In genomic region chr2:50347355-50348044, GRCh38 we compare ENCODE assay signal across 12 cellular contexts.
DNase-seq lines count a peak whose midpoint lies in the region; ATAC-seq and TF ChIP-seq lines count a peak whose summit lies in the region.
"Had no signal": no experiment of that assay in that cellular context is flagged by ENCODE, and none has a peak within 500 bp of the region (broad histone marks: within the 10 kb centered on the region; RNA-seq: fewer than 3 reads in every experiment).

No MANE protein-coding gene starts in this region.

- H4K20me1 ChIP-seq in hepatocyte (ENCODE audit: insufficient read depth, poor library complexity, severe bottlenecking), result no peaks in the 10 kb centered on the region

- intact Hi-C loops in posterior cingulate gyrus (cut with DNase I), result no loop called here

- peak overlapping the region; percentile 91 for H3K4me2 ChIP-seq in hepatocyte

- H3K4me3 Mint-ChIP-seq in CD8-positive, alpha-beta memory T cell, result no peak overlapping the region
- H3K4me3 Mint-ChIP-seq in activated CD8-positive, alpha-beta T cell treated with anti-CD3 and anti-CD28 coated beads, Interleukin-2, amount 10 ng/mL, durations not matched to agents 7 days and 5 days, result no peak overlapping the region
- H3K4me3 Mint-ChIP-seq: immature natural killer cell had no signal

- no peaks in the 10 kb centered on the region for H3K4me1 Mint-ChIP-seq in CD8-positive, alpha-beta memory T cell
- no peaks in the 10 kb centered on the region for H3K4me1 Mint-ChIP-seq in activated CD8-positive, alpha-beta T cell treated with anti-CD3 and anti-CD28 coated beads, Interleukin-2, amount 10 ng/mL, durations not matched to agents 7 days and 5 days (ENCODE audit: low read depth)
- H3K4me1 Mint-ChIP-seq: immature natural killer cell had no signal

- no peaks in the 10 kb centered on the region for H3K9me3 ChIP-seq in HAP-1
- no peaks in the 10 kb centered on the region for H3K9me3 ChIP-seq in hepatocyte (ENCODE audit: low read depth)
- H3K9me3 ChIP-seq in CD8-positive, alpha-beta memory T cell (ENCODE audit: low read length), result no peaks in the 10 kb centered on the region

- no peak overlapping the region for H3K27ac Mint-ChIP-seq in CD8-positive, alpha-beta memory T cell
- no peak overlapping the region for H3K27ac Mint-ChIP-seq in activated CD8-positive, alpha-beta T cell treated with anti-CD3 and anti-CD28 coated beads, Interleukin-2, amount 10 ng/mL, durations not matched to agents 7 days and 5 days
- H3K27ac Mint-ChIP-seq: immature natural killer cell had no signal

- H3K9me2 ChIP-seq in hepatocyte (replicated peaks; ENCODE audit: insufficient read depth), result no peaks in the 10 kb centered on the region

- no peak for ATAC-seq in activated CD8-positive, alpha-beta T cell treated with anti-CD3 and anti-CD28 coated beads, Interleukin-2, amount 10 ng/mL, durations not matched to agents 7 days and 5 days

- H3K9me3 Mint-ChIP-seq in CD8-positive, alpha-beta memory T cell, result peaks cover 1 to 9% (median 6%) of the 10 kb centered on the region in 5 donors
- H3K9me3 Mint-ChIP-seq in activated CD8-positive, alpha-beta T cell treated with anti-CD3 and anti-CD28 coated beads, Interleukin-2, amount 10 ng/mL, durations not matched to agents 7 days and 5 days (ENCODE audit: insufficient read depth), result no peaks in the 10 kb centered on the region

- no peaks in the 10 kb centered on the region for H3K79me2 ChIP-seq in hepatocyte

- H3K27me3 ChIP-seq in HAP-1 (ENCODE audit: low read depth) (no peaks in the 10 kb centered on the region; the same call in 1 of the 2 replicates), hepatocyte (peaks cover 77% of the 10 kb centered on the region)
- no peaks in the 10 kb centered on the region for H3K27me3 ChIP-seq in CD8-positive, alpha-beta memory T cell (ENCODE audit: insufficient read depth, low read length, poor library complexity, severe bottlenecking)

- in situ Hi-C loops in HAP-1 (cut with MboI; ENCODE audit: low sequenced_read_pairs), result no loop called here
- in situ Hi-C loops in GM13976 (cut with MboI; ENCODE audit: low sequenced_read_pairs, unreplicated experiment), result no loop called here

- DNase-seq in HAP-1 (ENCODE audit: low spot score in 2 of 2) (peak in 1 of 2 experiments; percentile 15), NCI-H748 treated with DMSO at 0.1 percent for 48 hours (lab: John Stamatoyannopoulos, UW) (peak; percentile 28), hepatocyte (ENCODE audit: low spot score) (peak; percentile 33), posterior cingulate gyrus (peak in 9 of 10 donors; percentile 23 to 87 (median 31)), amniotic stem cell (lab: John Stamatoyannopoulos, UW) (no peak), GM13976 (ENCODE audit: low spot score) (no peak)
- DNase-seq in CD8-positive, alpha-beta memory T cell, result no peak
- no peak for DNase-seq in activated CD8-positive, alpha-beta T cell treated with anti-CD3 and anti-CD28 coated beads, Interleukin-2, amount 10 ng/mL, durations not matched to agents 7 days and 5 days
- DNase-seq: Calu3; effector CD8-positive, alpha-beta T cell; immature natural killer cell; Kasumi-1 had no signal

- 2% methylated on average over 40 of the region's 42 CpGs for WGBS in hepatocyte (ENCODE audit: low lambda C conversion rate, missing lambda C conversion rate)

- no peaks in the 10 kb centered on the region for H3K36me3 Mint-ChIP-seq in CD8-positive, alpha-beta memory T cell
- H3K36me3 Mint-ChIP-seq in activated CD8-positive, alpha-beta T cell treated with anti-CD3 and anti-CD28 coated beads, Interleukin-2, amount 10 ng/mL, durations not matched to agents 7 days and 5 days (ENCODE audit: low read depth), result no peaks in the 10 kb centered on the region

- H3K36me3 ChIP-seq in HAP-1 (replicated peaks), result no peaks in the 10 kb centered on the region
- H3K36me3 ChIP-seq in hepatocyte (replicated peaks; ENCODE audit: insufficient read depth, low read depth), result no peaks in the 10 kb centered on the region
- H3K36me3 ChIP-seq in CD8-positive, alpha-beta memory T cell (ENCODE audit: insufficient read depth, low read length), result no peaks in the 10 kb centered on the region

- CTCF ChIA-PET in CD8-positive, alpha-beta memory T cell (lab: Charles Lee), result no interaction called here
- CTCF ChIA-PET in activated CD8-positive, alpha-beta T cell treated with anti-CD3 and anti-CD28 coated beads, Interleukin-2, amount 10 ng/mL, durations not matched to agents 7 days and 5 days (lab: Charles Lee), result no interaction called here

- H3K4me1 ChIP-seq in HAP-1 (peaks cover 4% of the 10 kb centered on the region; the same call in 1 of the 2 replicates), hepatocyte (ENCODE audit: insufficient read depth) (no peaks in the 10 kb centered on the region)
- H3K4me1 ChIP-seq in CD8-positive, alpha-beta memory T cell (ENCODE audit: insufficient read depth, low read length), result no peaks in the 10 kb centered on the region

- peak overlapping the region; percentile 79 for H2AFZ ChIP-seq in hepatocyte

- peak overlapping the region; percentile 12 for H3K4me3 ChIP-seq in HAP-1
- peak overlapping the region; percentile 32 for H3K4me3 ChIP-seq in hepatocyte
- H3K4me3 ChIP-seq in CD8-positive, alpha-beta memory T cell (ENCODE audit: low read length), result no peak overlapping the region

- peaks cover 1 to 7% of the 10 kb centered on the region in 2 donors for H3K27me3 Mint-ChIP-seq in CD8-positive, alpha-beta memory T cell
- peaks cover 24% of the 10 kb centered on the region for H3K27me3 Mint-ChIP-seq in activated CD8-positive, alpha-beta T cell treated with anti-CD3 and anti-CD28 coated beads, Interleukin-2, amount 10 ng/mL, durations not matched to agents 7 days and 5 days (ENCODE audit: low read depth)

- peak overlapping the region; percentile 3 for H3K27ac ChIP-seq in hepatocyte
- H3K27ac ChIP-seq in CD8-positive, alpha-beta memory T cell (ENCODE audit: low read depth, low read length), result no peak overlapping the region

- POLR2A ChIA-PET in CD8-positive, alpha-beta memory T cell (lab: Charles Lee), result no interaction called here
- POLR2A ChIA-PET in activated CD8-positive, alpha-beta T cell treated with anti-CD3 and anti-CD28 coated beads, Interleukin-2, amount 10 ng/mL, durations not matched to agents 7 days and 5 days (lab: Charles Lee), result no interaction called here

- TF ChIP-seq CTCF in hepatocyte (IDR thresholded peaks at IDR 0.05; ENCODE audit: poor library complexity), result no peak
- no peak for TF ChIP-seq CTCF in GM13976 (IDR thresholded peaks at IDR 0.05; ENCODE audit: borderline replicate concordance, control extremely low read depth, extremely low read depth, insufficient read depth, missing control alignments)

Comparison
In these comparisons a context has a peak if more than half of its experiments do, and no peak if none do; other contexts are left out.
1. DNase-seq: peak in NCI-H748 treated with DMSO at 0.1 percent for 48 hours (single experiment), hepatocyte (single experiment) and posterior cingulate gyrus (9 of 10); none in CD8-positive, alpha-beta memory T cell (0 of 5), activated CD8-positive, alpha-beta T cell treated with anti-CD3 and anti-CD28 coated beads, Interleukin-2, amount 10 ng/mL, durations not matched to agents 7 days and 5 days (single experiment), amniotic stem cell (single experiment) and GM13976 (single experiment).